1 cellular context compared by ENCODE assay signal in the genomic region with DNA sequence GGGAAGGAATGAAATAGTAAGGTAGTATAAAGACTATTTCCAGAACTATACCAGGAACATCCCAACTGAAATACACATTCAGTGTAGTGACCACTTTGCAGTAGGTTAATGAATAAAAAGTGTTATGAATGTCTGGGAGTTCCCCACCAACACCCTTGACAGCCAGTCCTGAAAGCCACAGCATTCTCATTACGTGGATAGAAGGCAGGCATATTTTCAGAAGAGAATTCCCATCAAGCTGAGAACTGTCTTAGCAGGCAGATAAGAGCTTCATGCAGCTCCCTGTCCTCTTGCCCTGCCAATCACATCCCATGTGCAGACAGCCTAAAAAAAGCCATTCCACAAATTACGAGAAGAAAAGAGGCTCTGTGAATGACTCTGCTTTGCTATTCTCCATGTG.
TF ChIP-seq lines count a peak whose summit lies in the region.

No MANE protein-coding gene starts in this region.

TF ChIP-seq in GM23338, 12 proteins besides CTCF, POLR2A, EP300 and RAD21 (continued from another document):
- TF ChIP-seq, protein P1, sequence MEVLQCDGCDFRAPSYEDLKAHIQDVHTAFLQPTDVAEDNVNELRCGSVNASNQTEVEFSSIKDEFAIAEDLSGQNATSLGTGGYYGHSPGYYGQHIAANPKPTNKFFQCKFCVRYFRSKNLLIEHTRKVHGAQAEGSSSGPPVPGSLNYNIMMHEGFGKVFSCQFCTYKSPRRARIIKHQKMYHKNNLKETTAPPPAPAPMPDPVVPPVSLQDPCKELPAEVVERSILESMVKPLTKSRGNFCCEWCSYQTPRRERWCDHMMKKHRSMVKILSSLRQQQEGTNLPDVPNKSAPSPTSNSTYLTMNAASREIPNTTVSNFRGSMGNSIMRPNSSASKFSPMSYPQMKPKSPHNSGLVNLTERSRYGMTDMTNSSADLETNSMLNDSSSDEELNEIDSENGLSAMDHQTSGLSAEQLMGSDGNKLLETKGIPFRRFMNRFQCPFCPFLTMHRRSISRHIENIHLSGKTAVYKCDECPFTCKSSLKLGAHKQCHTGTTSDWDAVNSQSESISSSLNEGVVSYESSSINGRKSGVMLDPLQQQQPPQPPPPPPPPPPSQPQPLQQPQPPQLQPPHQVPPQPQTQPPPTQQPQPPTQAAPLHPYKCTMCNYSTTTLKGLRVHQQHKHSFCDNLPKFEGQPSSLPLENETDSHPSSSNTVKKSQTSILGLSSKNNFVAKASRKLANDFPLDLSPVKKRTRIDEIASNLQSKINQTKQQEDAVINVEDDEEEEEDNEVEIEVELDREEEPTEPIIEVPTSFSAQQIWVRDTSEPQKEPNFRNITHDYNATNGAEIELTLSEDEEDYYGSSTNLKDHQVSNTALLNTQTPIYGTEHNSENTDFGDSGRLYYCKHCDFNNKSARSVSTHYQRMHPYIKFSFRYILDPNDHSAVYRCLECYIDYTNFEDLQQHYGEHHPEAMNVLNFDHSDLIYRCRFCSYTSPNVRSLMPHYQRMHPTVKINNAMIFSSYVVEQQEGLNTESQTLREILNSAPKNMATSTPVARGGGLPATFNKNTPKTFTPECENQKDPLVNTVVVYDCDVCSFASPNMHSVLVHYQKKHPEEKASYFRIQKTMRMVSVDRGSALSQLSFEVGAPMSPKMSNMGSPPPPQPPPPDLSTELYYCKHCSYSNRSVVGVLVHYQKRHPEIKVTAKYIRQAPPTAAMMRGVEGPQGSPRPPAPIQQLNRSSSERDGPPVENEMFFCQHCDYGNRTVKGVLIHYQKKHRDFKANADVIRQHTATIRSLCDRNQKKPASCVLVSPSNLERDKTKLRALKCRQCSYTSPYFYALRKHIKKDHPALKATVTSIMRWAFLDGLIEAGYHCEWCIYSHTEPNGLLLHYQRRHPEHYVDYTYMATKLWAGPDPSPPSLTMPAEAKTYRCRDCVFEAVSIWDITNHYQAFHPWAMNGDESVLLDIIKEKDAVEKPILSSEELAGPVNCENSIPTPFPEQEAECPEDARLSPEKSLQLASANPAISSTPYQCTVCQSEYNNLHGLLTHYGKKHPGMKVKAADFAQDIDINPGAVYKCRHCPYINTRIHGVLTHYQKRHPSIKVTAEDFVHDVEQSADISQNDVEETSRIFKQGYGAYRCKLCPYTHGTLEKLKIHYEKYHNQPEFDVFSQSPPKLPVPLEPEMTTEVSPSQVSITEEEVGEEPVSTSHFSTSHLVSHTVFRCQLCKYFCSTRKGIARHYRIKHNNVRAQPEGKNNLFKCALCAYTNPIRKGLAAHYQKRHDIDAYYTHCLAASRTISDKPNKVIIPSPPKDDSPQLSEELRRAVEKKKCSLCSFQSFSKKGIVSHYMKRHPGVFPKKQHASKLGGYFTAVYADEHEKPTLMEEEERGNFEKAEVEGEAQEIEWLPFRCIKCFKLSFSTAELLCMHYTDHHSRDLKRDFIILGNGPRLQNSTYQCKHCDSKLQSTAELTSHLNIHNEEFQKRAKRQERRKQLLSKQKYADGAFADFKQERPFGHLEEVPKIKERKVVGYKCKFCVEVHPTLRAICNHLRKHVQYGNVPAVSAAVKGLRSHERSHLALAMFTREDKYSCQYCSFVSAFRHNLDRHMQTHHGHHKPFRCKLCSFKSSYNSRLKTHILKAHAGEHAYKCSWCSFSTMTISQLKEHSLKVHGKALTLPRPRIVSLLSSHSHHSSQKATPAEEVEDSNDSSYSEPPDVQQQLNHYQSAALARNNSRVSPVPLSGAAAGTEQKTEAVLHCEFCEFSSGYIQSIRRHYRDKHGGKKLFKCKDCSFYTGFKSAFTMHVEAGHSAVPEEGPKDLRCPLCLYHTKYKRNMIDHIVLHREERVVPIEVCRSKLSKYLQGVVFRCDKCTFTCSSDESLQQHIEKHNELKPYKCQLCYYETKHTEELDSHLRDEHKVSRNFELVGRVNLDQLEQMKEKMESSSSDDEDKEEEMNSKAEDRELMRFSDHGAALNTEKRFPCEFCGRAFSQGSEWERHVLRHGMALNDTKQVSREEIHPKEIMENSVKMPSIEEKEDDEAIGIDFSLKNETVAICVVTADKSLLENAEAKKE (CRISPR knock-in tag; IDR thresholded peaks at IDR 0.05): no peak
- TF ChIP-seq ZNF114 (CRISPR knock-in tag; IDR thresholded peaks at IDR 0.05) (no peak), EZH2phosphoT487 (IDR thresholded peaks at IDR 0.05; ENCODE audit: unreplicated experiment) (no peak), STAT1 (IDR thresholded peaks at IDR 0.05; ENCODE audit: unreplicated experiment) (no peak), EZH2 (IDR thresholded peaks at IDR 0.05; ENCODE audit: low read depth, unreplicated experiment) (no peak), JUNB (IDR thresholded peaks at IDR 0.05; ENCODE audit: unreplicated experiment) (no peak), CREB1 (CRISPR knock-in tag; IDR thresholded peaks at IDR 0.05; ENCODE audit: low read depth) (no peak), POLR2AphosphoS5 (IDR thresholded peaks at IDR 0.05; ENCODE audit: low read depth) (no peak), ZNF331 (CRISPR knock-in tag; IDR thresholded peaks at IDR 0.05; ENCODE audit: low read depth) (no peak)
